ENCODE assay signal across 22 cellular contexts in the genomic region with DNA sequence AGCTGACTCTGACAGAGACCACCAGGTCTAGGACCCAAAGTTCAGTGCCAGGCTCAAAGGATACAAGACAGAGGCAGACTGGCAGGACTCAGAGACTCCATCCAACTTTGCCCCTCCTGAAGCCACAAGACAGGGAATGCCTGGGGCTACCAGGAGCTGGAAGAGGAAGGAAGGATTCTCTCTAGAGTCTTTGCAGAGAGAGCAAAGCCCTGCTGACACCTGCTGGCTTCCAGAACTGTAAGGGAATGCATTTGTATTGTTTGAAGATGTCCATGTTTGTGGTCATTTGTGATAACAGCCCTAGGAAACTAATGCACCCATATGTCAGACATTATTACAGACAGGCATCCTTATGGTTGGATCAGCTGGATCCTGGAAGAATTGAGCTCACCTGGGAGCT.
"Had no signal": no experiment of that assay in that cellular context is flagged by ENCODE, and none has a peak within 500 bp of the region (broad histone marks: within the 10 kb centered on the region; RNA-seq: fewer than 3 reads in every experiment).

No MANE protein-coding gene starts in this region.

- H3K27me3 ChIP-seq: breast epithelium, sigmoid colon, upper lobe of right lung had no signal

- H3K4me1 ChIP-seq: breast epithelium, left ventricle myocardium inferior, sigmoid colon, upper lobe of right lung had no signal

- ATAC-seq: activated CD4-positive, alpha-beta T cell treated with anti-CD3 and anti-CD28 coated beads for 36 hours; naive thymus-derived CD8-positive, alpha-beta T cell; stimulated activated naive B cell treated with anti-CD40 and anti-IgM and Interleukin-4, amounts not matched to agents 10 μg/mL and 1 μg/mL and 100 μg/mL, for 72 hours; upper lobe of right lung had no signal

- H3K4me3 ChIP-seq: breast epithelium, coronary artery, left ventricle myocardium inferior, sigmoid colon, upper lobe of right lung had no signal

- H3K27ac ChIP-seq: breast epithelium, coronary artery, epithelial cell of prostate, left ventricle myocardium inferior, sigmoid colon, upper lobe of right lung had no signal

- FAIRE-seq: TTC549 had no signal

- H3K36me3 ChIP-seq: breast epithelium, left ventricle myocardium inferior, sigmoid colon, upper lobe of right lung had no signal

- DNase-seq: activated B cell treated with CpG ODN at 0.5 μM for 24 hours; activated CD4-positive, alpha-beta T cell treated with anti-CD3 and anti-CD28 coated beads for 36 hours; activated CD4-positive, alpha-beta T cell treated with anti-CD3 and anti-CD28 coated beads, Interleukin-2, amount 50 U/mL, for 4 hours; activated CD8-positive, alpha-beta memory T cell treated with anti-CD3 and anti-CD28 coated beads, Interleukin-2, amount 50 U/mL, for 48 hours; activated naive CD4-positive, alpha-beta T cell treated with Interleukin-2 at 50 U/mL for 16 hours; activated naive CD8-positive, alpha-beta T cell treated with anti-CD3 and anti-CD28 coated beads for 36 hours; activated T-cell treated with anti-CD3 and anti-CD28 coated beads, Interleukin-2, amount 50 U/mL, for 48 hours; amniotic stem cell; cerebellar nuclear complex; immature natural killer cell; left ventricle myocardium inferior; naive thymus-derived CD8-positive, alpha-beta T cell; sigmoid colon; stimulated activated CD4-positive, alpha-beta T cell treated with anti-CD3 and anti-CD28 coated beads, Interleukin-2, amount 100 ng/mL, for 48 hours; stimulated activated CD8-positive, alpha-beta memory T cell treated with anti-CD3 and anti-CD28 coated beads, Interleukin-4, amount 100 ng/mL, for 48 hours; stimulated activated naive B cell treated with anti-CD40 and anti-IgM and Interleukin-4, amounts not matched to agents 10 μg/mL and 1 μg/mL and 100 μg/mL, for 72 hours; T-helper 1 cell; upper lobe of right lung had no signal
